ENCODE assay signal across 33 cellular contexts in genomic region chr12:5654019-5654418, GRCh38.
"Had no signal": no experiment of that assay in that cellular context is flagged by ENCODE, and none has a peak within 500 bp of the region (broad histone marks: within the 10 kb centered on the region; RNA-seq: fewer than 3 reads in every experiment).

No MANE protein-coding gene starts in this region.

- H3K27me3 Mint-ChIP-seq: stimulated activated memory B cell treated with anti-CD40 and anti-IgM and Interleukin-4, amounts not matched to agents 10 μg/mL and 1 μg/mL and 100 μg/mL, for 72 hours had no signal

- H3K36me3 ChIP-seq: neutrophil, ovary, right lobe of liver, sigmoid colon, spleen, thoracic aorta, thyroid gland, tibial nerve, upper lobe of left lung, uterus had no signal

- H3K4me3 ChIP-seq: ovary, psoas muscle, right lobe of liver, sigmoid colon, smooth muscle cell, spleen, thoracic aorta, thyroid gland, tibial nerve, upper lobe of left lung, uterus had no signal

- H3K27ac Mint-ChIP-seq: naive B cell; naive thymus-derived CD8-positive, alpha-beta T cell; natural killer cell treated with Interleukin-12 subunit alpha and Interleukin-12 subunit beta and Interleukin-15 and Interleukin-18, amount 100 ng/mL, for 72 hours; nephron progenitor cell; progenitor cell of endocrine pancreas; stimulated activated memory B cell treated with anti-CD40 and anti-IgM and Interleukin-4, amounts not matched to agents 10 μg/mL and 1 μg/mL and 100 μg/mL, for 72 hours; stimulated activated naive CD8-positive, alpha-beta T cell treated with anti-CD3 and anti-CD28 coated beads, Interleukin-15, amount 100 ng/mL, for 72 hours had no signal

- DNase-seq: naive B cell; naive thymus-derived CD8-positive, alpha-beta T cell; nephron progenitor cell; nucleus accumbens; ovary; posterior cingulate gyrus; psoas muscle; right cardiac atrium; right lobe of liver; sigmoid colon; spleen; stimulated activated CD4-positive, alpha-beta T cell treated with anti-CD3 and anti-CD28 coated beads, Interleukin-12 subunit alpha, Interleukin-12 subunit beta, amount 100 ng/mL, for 4 hours; stimulated activated CD4-positive, alpha-beta T cell treated with anti-CD3 and anti-CD28 coated beads, Interleukin-1b, Interleukin-23, amount 100 ng/mL, for 48 hours; stimulated activated CD4-positive, alpha-beta T cell treated with anti-CD3 and anti-CD28 coated beads, Interleukin-4, amount 100 ng/mL, for 1 hour; stimulated activated CD4-positive, alpha-beta T cell treated with anti-CD3 and anti-CD28 coated beads, Interleukin-4, amount 100 ng/mL, for 4 hours; stimulated activated CD8-positive, alpha-beta memory T cell treated with anti-CD3 and anti-CD28 coated beads, Interleukin-4, amount 100 ng/mL, for 48 hours; stimulated activated naive CD4-positive, alpha-beta T cell; stimulated activated naive CD8-positive, alpha-beta T cell treated with anti-CD3 and anti-CD28 coated beads, Interleukin-15, amount 100 ng/mL, for 72 hours; stimulated activated naive CD8-positive, alpha-beta T cell treated with anti-CD3 and anti-CD28 coated beads, Interleukin-15, Interleukin-2, amounts not matched to agents 100 U/mL and 50 U/mL, for 24 hours; substantia nigra; thyroid gland; trophoblast cell; upper lobe of left lung; uterus had no signal

- H3K9me3 Mint-ChIP-seq: natural killer cell treated with Interleukin-12 subunit alpha and Interleukin-12 subunit beta and Interleukin-15 and Interleukin-18, amount 100 ng/mL, for 72 hours; nephron progenitor cell; stimulated activated memory B cell treated with anti-CD40 and anti-IgM and Interleukin-4, amounts not matched to agents 10 μg/mL and 1 μg/mL and 100 μg/mL, for 72 hours; stimulated activated naive CD8-positive, alpha-beta T cell treated with anti-CD3 and anti-CD28 coated beads, Interleukin-15, amount 100 ng/mL, for 72 hours had no signal

- ATAC-seq: naive thymus-derived CD8-positive, alpha-beta T cell; natural killer cell treated with Interleukin-12 subunit alpha and Interleukin-12 subunit beta and Interleukin-15 and Interleukin-18, amount 100 ng/mL, for 72 hours; psoas muscle; right cardiac atrium; right lobe of liver; stimulated activated memory B cell treated with anti-CD40 and anti-IgM and Interleukin-4, amounts not matched to agents 10 μg/mL and 1 μg/mL and 100 μg/mL, for 72 hours; stimulated activated naive CD8-positive, alpha-beta T cell treated with anti-CD3 and anti-CD28 coated beads, Interleukin-15, amount 100 ng/mL, for 72 hours; stimulated activated naive CD8-positive, alpha-beta T cell treated with anti-CD3 and anti-CD28 coated beads, Interleukin-15, Interleukin-2, amounts not matched to agents 100 U/mL and 50 U/mL, for 24 hours had no signal

- H3K9me3 ChIP-seq: neutrophil, ovary, psoas muscle, right lobe of liver, sigmoid colon, spleen, thoracic aorta, thyroid gland, tibial nerve, upper lobe of left lung, uterus had no signal

- H3K27me3 ChIP-seq: ovary, right lobe of liver, sigmoid colon, thyroid gland, tibial nerve, upper lobe of left lung, uterus had no signal

- H3K4me3 Mint-ChIP-seq: naive B cell; naive thymus-derived CD8-positive, alpha-beta T cell; natural killer cell treated with Interleukin-12 subunit alpha and Interleukin-12 subunit beta and Interleukin-15 and Interleukin-18, amount 100 ng/mL, for 72 hours; nephron progenitor cell; neural crest cell; stimulated activated memory B cell treated with anti-CD40 and anti-IgM and Interleukin-4, amounts not matched to agents 10 μg/mL and 1 μg/mL and 100 μg/mL, for 72 hours; stimulated activated naive CD8-positive, alpha-beta T cell treated with anti-CD3 and anti-CD28 coated beads, Interleukin-15, amount 100 ng/mL, for 72 hours had no signal

- H3K36me3 Mint-ChIP-seq: naive B cell; naive thymus-derived CD8-positive, alpha-beta T cell; natural killer cell treated with Interleukin-12 subunit alpha and Interleukin-12 subunit beta and Interleukin-15 and Interleukin-18, amount 100 ng/mL, for 72 hours; stimulated activated memory B cell treated with anti-CD40 and anti-IgM and Interleukin-4, amounts not matched to agents 10 μg/mL and 1 μg/mL and 100 μg/mL, for 72 hours had no signal

- H3K4me1 ChIP-seq: parathyroid adenoma, psoas muscle, right lobe of liver, sigmoid colon, spleen, thyroid gland, tibial nerve, uterus had no signal

- H3K4me1 Mint-ChIP-seq: naive B cell; naive thymus-derived CD8-positive, alpha-beta T cell; neural crest cell; stimulated activated memory B cell treated with anti-CD40 and anti-IgM and Interleukin-4, amounts not matched to agents 10 μg/mL and 1 μg/mL and 100 μg/mL, for 72 hours; stimulated activated naive CD8-positive, alpha-beta T cell treated with anti-CD3 and anti-CD28 coated beads, Interleukin-15, amount 100 ng/mL, for 72 hours had no signal

- H3K27ac ChIP-seq: neutrophil, ovary, parathyroid adenoma, psoas muscle, right lobe of liver, sigmoid colon, spleen, thoracic aorta, thyroid gland, tibial nerve, upper lobe of left lung, uterus had no signal
